Comparison of ENCODE assay signal across 8 cellular contexts in the genomic region with DNA sequence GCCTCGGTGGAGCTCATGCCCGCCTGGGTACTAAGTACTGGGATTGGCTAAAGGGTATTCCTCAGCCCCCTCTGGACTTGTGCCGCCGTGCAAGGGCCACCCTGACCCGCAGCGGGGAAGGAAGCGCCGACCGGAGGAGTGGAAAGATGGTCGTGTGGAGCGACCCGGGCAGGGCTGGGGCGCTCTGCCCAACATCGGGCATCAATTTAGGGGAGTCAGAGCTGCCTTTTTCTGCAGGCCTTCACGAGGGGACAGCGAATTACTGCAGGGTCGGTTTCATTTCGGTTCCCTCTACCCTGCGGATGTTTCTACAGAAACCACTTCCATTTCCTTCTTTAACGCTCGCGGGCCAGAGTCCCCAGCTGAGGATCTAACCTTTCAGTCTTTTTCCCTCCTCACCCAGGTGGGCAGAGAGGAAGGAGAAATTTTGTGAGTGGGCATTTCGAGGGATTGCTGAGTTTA. TPM values are rescaled to one million over a fixed set of nuclear protein-coding genes. Genes with fewer than 3 reads are reported as not detected.
DNase-seq lines count a peak whose midpoint lies in the region; ATAC-seq and TF ChIP-seq lines count a peak whose summit lies in the region.

No MANE protein-coding gene starts in this region.

- peak; percentile 9 for ATAC-seq in HG02571 (IDR thresholded peaks at IDR 0.05; ENCODE audit: unreplicated experiment)

- no peak for TF ChIP-seq CTCF in neutrophil (IDR thresholded peaks at IDR 0.05)

- H3K27me3 ChIP-seq in esophagus (ENCODE audit: control insufficient read depth in 1 of 2, insufficient read depth in 2 of 2, low read length in 2 of 2) (no peaks in the 10 kb centered on the region), neutrophil (no peaks in the 10 kb centered on the region)

- peak overlapping the region; percentile 84 to 89 for H3K4me3 ChIP-seq in esophagus (ENCODE audit: low read depth in 1 of 2, low read length in 2 of 2)
- H3K4me3 ChIP-seq in neutrophil (ENCODE audit: low read depth in 1 of 2, low read length in 1 of 2), result peak overlapping the region; percentile 94 to 95

- H3K36me3 ChIP-seq in esophagus (ENCODE audit: control insufficient read depth in 2 of 2, insufficient read depth in 2 of 2, low read length in 1 of 2), result peaks cover 0 to 3% of the 10 kb centered on the region in 2 donors
- H3K36me3 ChIP-seq in neutrophil, result peaks cover 19% of the 10 kb centered on the region

- H3K27ac ChIP-seq in esophagus (ENCODE audit: low read depth in 2 of 2, low read length in 1 of 2) (peak overlapping the region; percentile 99), neutrophil (peak overlapping the region; percentile 94)

- DNase-seq in NCI-H2081 treated with DMSO at 0.1 percent for 48 hours (lab: John Stamatoyannopoulos, UW) (peak; percentile 57), NCI-H2081 (lab: John Stamatoyannopoulos, UW) (no peak), ACHN (no peak), putamen (ENCODE audit: low spot score) (no peak)

- 0% methylated on average over 23 of the region's 23 CpGs for WGBS in esophagus, 2 donors

- in situ Hi-C loops in ACHN (cut with HindIII; ENCODE audit: low pct_ligation_motif_present, low pct_unique_long_range_greater_than_20kb, low sequenced_read_pairs), result no loop called here

- H3K9me3 ChIP-seq in esophagus (ENCODE audit: control insufficient read depth in 2 of 2, insufficient read depth in 1 of 2, low read depth in 1 of 2, low read length in 1 of 2) (no peaks in the 10 kb centered on the region), neutrophil (no peaks in the 10 kb centered on the region)

- no peaks in the 10 kb centered on the region for H3K4me1 ChIP-seq in esophagus (ENCODE audit: control insufficient read depth in 2 of 2, insufficient read depth in 2 of 2, low read length in 1 of 2)
- H3K4me1 ChIP-seq in neutrophil (ENCODE audit: control insufficient read depth in 1 of 2, insufficient read depth in 1 of 2, low read depth in 1 of 2, low read length in 1 of 2), result peaks cover 64 to 65% of the 10 kb centered on the region in 2 experiments

- peak; percentile 0; the same call in 1 of the 2 replicates for TF ChIP-seq POLR2A in Raji (IDR thresholded peaks at IDR 0.05; ENCODE audit: insufficient read depth, low read depth, low read length)

RNA-seq across cellular contexts. Expression of gene TOR1AIP1, which starts 1.0 kb away (rescaled TPM):
- polyA plus RNA-seq in esophagus, result 10 to 100 TPM; 13.8 to 19.5 TPM

RNA-seq across cellular contexts. Expression of gene TOR1AIP2, which starts 5.5 kb away (rescaled TPM):
- 10 to 100 TPM in 1 of 2 donors, 1 to 10 TPM in 1; 8.1 to 20.6 TPM for polyA plus RNA-seq in esophagus
